ENCODE assay signal across 8 cellular contexts in the genomic region with DNA sequence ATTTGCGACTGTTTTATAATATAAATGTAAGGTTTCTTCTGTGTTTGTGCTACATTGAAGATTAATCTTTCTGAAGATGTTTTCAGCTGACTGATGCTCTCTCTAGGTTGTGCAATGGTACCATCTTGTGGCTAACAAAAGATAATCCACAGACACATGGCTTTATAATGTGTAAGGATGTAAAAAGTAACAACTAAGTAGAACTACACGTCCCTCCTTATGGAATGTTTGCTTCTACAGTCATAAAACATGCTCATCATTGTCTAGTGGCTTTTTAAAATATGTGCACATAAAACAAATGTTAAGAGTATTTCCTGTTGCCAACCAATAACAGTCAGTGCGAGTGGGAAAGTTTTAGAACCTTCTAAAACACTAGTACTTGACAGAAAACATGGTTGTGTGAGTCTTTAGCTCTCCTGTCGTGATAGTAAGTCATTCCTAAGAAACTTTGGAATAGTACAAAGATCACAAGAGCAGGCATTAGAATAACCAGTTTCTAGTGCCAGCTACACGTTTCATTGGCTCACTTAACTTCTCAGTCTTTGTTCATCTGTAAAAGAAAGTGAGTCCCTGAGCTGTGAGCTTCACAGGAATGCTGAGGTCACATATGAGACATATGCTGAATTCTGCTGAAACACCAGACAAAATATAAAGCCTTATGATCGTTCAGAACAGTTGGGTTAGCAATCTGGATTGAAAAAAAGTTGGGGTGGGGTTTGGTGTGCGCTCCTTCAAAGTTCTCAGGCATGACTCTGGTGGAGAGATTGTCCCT.
DNase-seq lines count a peak whose midpoint lies in the region; ATAC-seq and TF ChIP-seq lines count a peak whose summit lies in the region.

No MANE protein-coding gene starts in this region.

- peak; percentile 54 for TF ChIP-seq CTCF in astrocyte of the spinal cord (IDR thresholded peaks at IDR 0.05; ENCODE audit: low read depth, low read length)

- in situ Hi-C loops in astrocyte of the spinal cord (cut with HindIII; ENCODE audit: low sequenced_read_pairs), result no loop called here

- no peak overlapping the region for H3K4me3 ChIP-seq in astrocyte of the spinal cord (ENCODE audit: low read depth, low read length)

- ATAC-seq in GM18868 (IDR thresholded peaks at IDR 0.05; ENCODE audit: unreplicated experiment) (no peak), GM18517 (IDR thresholded peaks at IDR 0.05; ENCODE audit: unreplicated experiment) (no peak), GM18861 (IDR thresholded peaks at IDR 0.05; ENCODE audit: unreplicated experiment) (no peak)

- peak; percentile 42 for DNase-seq in DMS114 treated with DMSO at 0.1 percent for 48 hours (lab: John Stamatoyannopoulos, UW; ENCODE audit: unreplicated experiment)
- peak; percentile 3 for DNase-seq in MV-4-11 (lab: John Stamatoyannopoulos, UW)
- DNase-seq in astrocyte of the spinal cord (ENCODE audit: low read depth, low spot score), result peak; percentile 68
- DNase-seq in left kidney (ENCODE audit: low read depth, low spot score), result peak; percentile 57
- DNase-seq in activated CD4-positive, alpha-beta T cell treated with anti-CD3 and anti-CD28 coated beads, Interleukin-2, amount 50 U/mL, for 48 hours, result no peak

Comparison
In these comparisons a context has a peak if more than half of its experiments do, and no peak if none do; other contexts are left out.
1. DNase-seq: peak in DMS114 treated with DMSO at 0.1 percent for 48 hours (single experiment), MV-4-11 (single experiment), astrocyte of the spinal cord (single experiment) and left kidney (single experiment); none in activated CD4-positive, alpha-beta T cell treated with anti-CD3 and anti-CD28 coated beads, Interleukin-2, amount 50 U/mL, for 48 hours (0 of 2).